Comparison of ENCODE assay signal across 8 cellular contexts in the genomic region with DNA sequence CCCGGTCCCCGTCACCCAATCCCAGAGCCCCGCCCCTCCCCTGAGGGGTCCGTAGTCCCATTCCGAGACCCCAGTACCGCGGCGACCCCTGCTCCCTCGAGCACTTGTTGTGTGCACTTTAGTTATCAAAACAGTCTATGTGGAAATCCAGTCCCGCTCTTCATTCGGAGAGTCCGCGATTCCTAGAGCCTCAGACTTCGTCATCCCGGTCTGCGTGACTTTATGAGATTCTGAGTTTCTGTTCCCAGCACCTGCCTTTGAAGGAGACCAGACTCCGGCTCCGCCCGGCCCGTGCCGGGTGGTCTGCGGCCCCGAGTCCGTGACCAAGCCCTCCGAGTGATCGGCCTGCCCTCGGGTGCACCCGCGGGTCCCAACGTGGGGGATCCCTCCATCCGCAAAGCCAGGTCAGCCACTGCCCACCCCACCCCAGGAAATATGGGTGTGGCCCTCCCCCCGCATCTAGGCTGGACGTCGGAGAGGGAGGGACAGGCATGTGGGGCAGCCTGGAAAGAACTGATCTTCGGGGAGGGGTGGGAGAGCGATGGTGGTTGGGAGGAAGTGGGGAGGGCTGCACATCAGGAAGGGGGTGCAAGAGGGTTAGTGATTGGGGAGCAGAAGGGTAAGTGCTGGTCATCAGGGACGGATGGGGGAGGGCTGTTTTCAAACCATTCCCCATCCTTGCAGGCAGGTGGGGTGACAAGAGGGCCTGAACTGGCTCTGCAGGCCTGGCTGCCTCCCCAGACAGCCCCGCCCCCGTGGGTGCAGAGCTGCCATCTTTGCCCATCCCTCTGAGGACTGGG. TPM values are rescaled to one million over a fixed set of nuclear protein-coding genes. Genes with fewer than 3 reads are reported as not detected.
DNase-seq lines count a peak whose midpoint lies in the region; ATAC-seq and TF ChIP-seq lines count a peak whose summit lies in the region.

No MANE protein-coding gene starts in this region.

- peak overlapping the region; percentile 99 for H2AFZ ChIP-seq in neuronal stem cell (ENCODE audit: low read length)

- H4K8ac ChIP-seq in neuronal stem cell (ENCODE audit: low read depth, low read length): no peak overlapping the region

- H2BK120ac ChIP-seq in neuronal stem cell (ENCODE audit: low read depth, low read length): no peak overlapping the region

- DNase-seq in AG10803 (ENCODE audit: low read depth): no peak
- peak; percentile 59 to 63 for DNase-seq in activated naive CD4-positive, alpha-beta T cell treated with anti-CD3 and anti-CD28 coated beads, Interleukin-2, amount 50 U/mL, for 72 hours (ENCODE audit: low spot score in 2 of 2)
- peak; percentile 27 for DNase-seq in globus pallidus (ENCODE audit: low spot score)
- no peak for DNase-seq in neuronal stem cell (ENCODE audit: low spot score)
- peak in 1 of 2 donors; percentile 90 for DNase-seq in vagina (ENCODE audit: extremely low spot score in 2 of 2)

- H3K4me3 ChIP-seq in AG10803 (ENCODE audit: low read length): peak overlapping the region; percentile 96
- peak overlapping the region; percentile 91 to 99 for H3K4me3 ChIP-seq in neuronal stem cell (ENCODE audit: low read length in 2 of 2)
- peak overlapping the region; percentile 61 to 94 for H3K4me3 ChIP-seq in vagina

- WGBS in neuronal stem cell (ENCODE audit: extremely low coverage in 2 of 2, insufficient read length in 2 of 2, insufficient replicate concordance in 1 of 2), 2 donors: no CpG with 5 or more reads among the region's 39 CpGs

- H3K23ac ChIP-seq in neuronal stem cell (ENCODE audit: low read depth, low read length, poor library complexity): peak overlapping the region; percentile 7

- H3K27me3 ChIP-seq in neuronal stem cell (ENCODE audit: control insufficient read depth in 3 of 3, insufficient read depth in 3 of 3, low read depth in 1 of 3, low read length in 3 of 3): no peaks in the 10 kb centered on the region
- H3K27me3 ChIP-seq in vagina: no peaks in the 10 kb centered on the region

- H3K4me2 ChIP-seq in neuronal stem cell (ENCODE audit: insufficient read depth, low read length, poor library complexity, severe bottlenecking): peak overlapping the region; percentile 77

- peak overlapping the region; percentile 73 for H3K18ac ChIP-seq in neuronal stem cell (ENCODE audit: low read length)

- no peak overlapping the region for H3K4ac ChIP-seq in neuronal stem cell (ENCODE audit: low read length)

- TF ChIP-seq POLR2A in Raji (IDR thresholded peaks at IDR 0.05; ENCODE audit: insufficient read depth, low read depth, low read length) (peak; percentile 46; the same call in 1 of the 2 replicates), vagina (IDR thresholded peaks at IDR 0.05) (no peak)

- peak overlapping the region; percentile 85 for H3K9ac ChIP-seq in neuronal stem cell (ENCODE audit: low read depth, low read length, poor library complexity)

- TF ChIP-seq CTCF in AG10803 (conservative IDR thresholded peaks at IDR 0.05; ENCODE audit: low read length) (no peak), vagina (IDR thresholded peaks at IDR 0.05) (no peak)

- H3K27ac ChIP-seq in neuronal stem cell (replicated peaks; ENCODE audit: low read length) (no peak overlapping the region), vagina (peak overlapping the region; percentile 74)

- H4K91ac ChIP-seq in neuronal stem cell (ENCODE audit: low read depth, low read length, poor library complexity): no peak overlapping the region

- H3K79me1 ChIP-seq in neuronal stem cell (ENCODE audit: low read depth, low read length): peaks cover 3% of the 10 kb centered on the region

- H3K36me3 ChIP-seq in neuronal stem cell (replicated peaks in 1 of 2; ENCODE audit: control insufficient read depth in 2 of 2, insufficient read depth in 2 of 2, low read length in 2 of 2) (peaks cover 31 to 55% of the 10 kb centered on the region in 2 donors), vagina (peaks cover 0 to 25% of the 10 kb centered on the region in 2 donors)

- peak overlapping the region; percentile 98 to 100 for H3K27ac Mint-ChIP-seq in activated naive CD4-positive, alpha-beta T cell treated with anti-CD3 and anti-CD28 coated beads, Interleukin-2, amount 50 U/mL, for 72 hours

- H2BK15ac ChIP-seq in neuronal stem cell (ENCODE audit: low read length): no peak overlapping the region

- no peak overlapping the region for H2AK5ac ChIP-seq in neuronal stem cell (ENCODE audit: low read depth, low read length)

- H3K14ac ChIP-seq in neuronal stem cell (ENCODE audit: low read length): no peak overlapping the region

- intact Hi-C loops in vagina (cut with DNase I): no loop called here

- peaks cover 0 to 25% of the 10 kb centered on the region in 2 donors for H3K9me3 ChIP-seq in neuronal stem cell (replicated peaks in 1 of 2; ENCODE audit: control insufficient read depth in 2 of 2, insufficient read depth in 1 of 2, low read depth in 1 of 2, low read length in 2 of 2)
- H3K9me3 ChIP-seq in vagina: no peaks in the 10 kb centered on the region

- H3K9me3 Mint-ChIP-seq in activated naive CD4-positive, alpha-beta T cell treated with anti-CD3 and anti-CD28 coated beads, Interleukin-2, amount 50 U/mL, for 72 hours: no peaks in the 10 kb centered on the region

- ATAC-seq in GM18907 (IDR thresholded peaks at IDR 0.05; ENCODE audit: unreplicated experiment): peak; percentile 3
- ATAC-seq in HG03457 (IDR thresholded peaks at IDR 0.05; ENCODE audit: unreplicated experiment): peak; percentile 8
- ATAC-seq in activated naive CD4-positive, alpha-beta T cell treated with anti-CD3 and anti-CD28 coated beads, Interleukin-2, amount 50 U/mL, for 72 hours: peak; percentile 27 to 35

- peak overlapping the region; percentile 85 for H2BK5ac ChIP-seq in neuronal stem cell (ENCODE audit: low read length)

- H2BK12ac ChIP-seq in neuronal stem cell (ENCODE audit: low read length): no peak overlapping the region

- peaks cover 46 to 54% of the 10 kb centered on the region in 2 donors for H3K36me3 Mint-ChIP-seq in activated naive CD4-positive, alpha-beta T cell treated with anti-CD3 and anti-CD28 coated beads, Interleukin-2, amount 50 U/mL, for 72 hours

- peaks cover 11 to 18% of the 10 kb centered on the region in 2 donors for H3K4me1 ChIP-seq in neuronal stem cell (ENCODE audit: control insufficient read depth in 2 of 2, insufficient read depth in 1 of 2, low read depth in 1 of 2, low read length in 2 of 2)
- peaks cover 38% of the 10 kb centered on the region for H3K4me1 ChIP-seq in vagina

RNA-seq across cellular contexts. Expression of a gene that starts 0.6 kb away (rescaled TPM):
- 10 to 100 TPM; 20.1 to 24.4 TPM for total RNA-seq in activated naive CD4-positive, alpha-beta T cell treated with anti-CD3 and anti-CD28 coated beads, Interleukin-2, amount 50 U/mL, for 72 hours
- polyA plus RNA-seq in neuronal stem cell (2013, experiment 1 of 2): 7.6 TPM
- polyA plus RNA-seq in neuronal stem cell (2013, experiment 2 of 2): 7.2 TPM
- total RNA-seq in vagina: 30.0 TPM

RNA-seq across cellular contexts. Expression of a gene that starts 0.7 kb away (rescaled TPM):
- 1,000 to 10,000 TPM; 1,789 to 1,979 TPM for total RNA-seq in activated naive CD4-positive, alpha-beta T cell treated with anti-CD3 and anti-CD28 coated beads, Interleukin-2, amount 50 U/mL, for 72 hours
- 3,244 TPM for polyA plus RNA-seq in neuronal stem cell (2013, experiment 1 of 2)
- polyA plus RNA-seq in neuronal stem cell (2013, experiment 2 of 2): 3,233 TPM
- total RNA-seq in vagina: 2,572 TPM

RNA-seq across cellular contexts. Expression of a gene that starts 27.7 kb away (rescaled TPM):
- 10 to 100 TPM in 1 of 2 donors, 1 to 10 TPM in 1; 8.3 to 10.3 TPM for total RNA-seq in activated naive CD4-positive, alpha-beta T cell treated with anti-CD3 and anti-CD28 coated beads, Interleukin-2, amount 50 U/mL, for 72 hours
- 3.2 TPM for polyA plus RNA-seq in neuronal stem cell (2013, experiment 1 of 2)
- polyA plus RNA-seq in neuronal stem cell (2013, experiment 2 of 2): 3.3 TPM
- 13.3 TPM for total RNA-seq in vagina

RNA-seq across cellular contexts. Expression of a gene that starts 54.9 kb away (rescaled TPM):
- total RNA-seq in activated naive CD4-positive, alpha-beta T cell treated with anti-CD3 and anti-CD28 coated beads, Interleukin-2, amount 50 U/mL, for 72 hours: 1 to 10 TPM; 1.4 to 1.7 TPM
- polyA plus RNA-seq in neuronal stem cell (2013, experiment 1 of 2): 10.9 TPM
- 10.8 TPM for polyA plus RNA-seq in neuronal stem cell (2013, experiment 2 of 2)
- total RNA-seq in vagina: 13.8 TPM

Comparison
In these comparisons a context has a peak if more than half of its experiments do, and no peak if none do; other contexts are left out.
1. DNase-seq: peak in activated naive CD4-positive, alpha-beta T cell treated with anti-CD3 and anti-CD28 coated beads, Interleukin-2, amount 50 U/mL, for 72 hours (2 of 2) and globus pallidus (single experiment); none in AG10803 (single experiment) and neuronal stem cell (single experiment).
2. Peak in every context shown above with its lines, with median percentiles within 50 percentile points of each other: H3K4me3 ChIP-seq and ATAC-seq.